In the genomic region with DNA sequence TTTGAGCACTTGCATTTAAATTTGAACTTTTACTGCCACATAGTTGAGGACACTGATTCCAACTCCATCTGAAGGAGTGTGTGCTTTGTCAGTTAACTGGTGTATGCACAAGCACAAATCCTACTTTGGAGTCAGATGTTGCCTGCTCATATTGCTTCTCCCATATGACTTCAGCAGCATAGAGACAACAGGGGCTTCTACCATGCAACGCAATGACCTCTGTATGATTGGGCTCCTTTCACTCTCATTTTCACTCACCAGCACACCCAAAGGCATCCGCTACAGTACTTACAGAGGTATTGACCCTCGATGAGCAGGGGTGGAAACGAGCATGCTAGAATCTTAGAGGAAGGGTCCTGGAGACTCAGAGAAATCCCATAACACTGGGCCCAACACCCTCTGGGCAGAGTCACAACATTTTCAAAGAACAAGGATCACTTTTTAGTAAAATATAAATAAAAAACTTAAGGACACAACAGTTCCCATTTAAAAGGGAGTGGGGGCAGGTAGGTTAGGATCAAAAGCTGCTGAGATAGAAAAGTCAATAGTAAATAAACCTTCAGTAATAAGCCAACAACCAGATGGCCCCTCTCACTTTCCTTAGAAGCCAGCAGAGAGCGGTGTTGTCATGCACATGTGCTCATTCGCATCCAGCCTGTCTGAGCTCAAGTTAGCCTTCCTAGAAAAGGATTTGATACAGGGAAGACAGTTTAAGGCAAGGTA, we compare ENCODE assay signal across 8 cellular contexts.
DNase-seq lines count a peak whose midpoint lies in the region; ATAC-seq, FAIRE-seq and TF ChIP-seq lines count a peak whose summit lies in the region.

No MANE protein-coding gene starts in this region.

- H3K79me2 ChIP-seq in mammary epithelial cell (ENCODE audit: insufficient read depth, low read length), result no peaks in the 10 kb centered on the region

- peak overlapping the region; percentile 43 for H3K27ac Mint-ChIP-seq in type B pancreatic cell

- ATAC-seq in GM18508 (IDR thresholded peaks at IDR 0.05; ENCODE audit: insufficient read depth, unreplicated experiment), result peak; percentile 73
- no peak for ATAC-seq in GM19324 (IDR thresholded peaks at IDR 0.05; ENCODE audit: low FRiP score, unreplicated experiment)

- H3K36me3 ChIP-seq in A673 (ENCODE audit: insufficient read depth, low read length, poor library complexity, severe bottlenecking) (no peaks in the 10 kb centered on the region), mammary epithelial cell (ENCODE audit: insufficient read depth, low read length) (no peaks in the 10 kb centered on the region), kidney (ENCODE audit: control insufficient read depth in 1 of 2, insufficient read depth in 2 of 2, low read length in 2 of 2) (no peaks in the 10 kb centered on the region)

- intact Hi-C loops in A673 (cut with micrococcal nuclease; ENCODE audit: unreplicated experiment) (loop anchor here (1.0 to 5.0 kb wide), 3 partner anchors 381 to 1096 kb away; no protein-coding TSS in a partner anchor), mammary epithelial cell (cut with micrococcal nuclease) (loop anchor here (1.0 to 10.0 kb wide), 4 partner anchors 701 to 1079 kb away; no protein-coding TSS in a partner anchor), kidney (cut with DNase I) (no loop called here)

- DNase-seq in A673 (ENCODE audit: low spot score) (peak; percentile 65), HPDE6-E6E7 (ENCODE audit: extremely low spot score) (peak; percentile 42), NCI-H774 (lab: John Stamatoyannopoulos, UW) (peak; percentile 58), mammary epithelial cell (peak; percentile 39), kidney (no peak), type B pancreatic cell (ENCODE audit: extremely low spot score, unreplicated experiment) (no peak)

- H3K4me1 ChIP-seq in A673 (ENCODE audit: insufficient read depth, low read length, poor library complexity, severe bottlenecking), result no peaks in the 10 kb centered on the region
- H3K4me1 ChIP-seq in mammary epithelial cell (ENCODE audit: insufficient read depth, low read length), result no peaks in the 10 kb centered on the region
- no peaks in the 10 kb centered on the region for H3K4me1 ChIP-seq in kidney (ENCODE audit: control insufficient read depth in 1 of 2, insufficient read depth in 1 of 2, low read depth in 1 of 2, low read length in 2 of 2)

- POLR2A ChIA-PET in A673 (lab: Charles Lee; ENCODE audit: low non-redundant PET), result no interaction called here

- TF ChIP-seq CTCF in A673 (conservative IDR thresholded peaks at IDR 0.05; ENCODE audit: low read depth, low read length), result peak; percentile 73
- TF ChIP-seq CTCF in mammary epithelial cell (conservative IDR thresholded peaks at IDR 0.05 in 1 of 2, IDR thresholded peaks at IDR 0.05 in 1 of 2; ENCODE audit: extremely low read depth in 1 of 2, insufficient read depth in 1 of 2, low read depth in 1 of 2, low read length in 2 of 2), result peak; percentile 61 to 74
- peak; percentile 68 for TF ChIP-seq CTCF in kidney (IDR thresholded peaks at IDR 0.05; ENCODE audit: borderline replicate concordance, extremely low read depth, insufficient read depth)
- peak; percentile 91 for TF ChIP-seq CTCF in type B pancreatic cell (conservative IDR thresholded peaks at IDR 0.05)

- peaks cover 11% of the 10 kb centered on the region for H3K27me3 Mint-ChIP-seq in type B pancreatic cell

- in situ Hi-C loops in mammary epithelial cell (cut with MboI; ENCODE audit: low sequenced_read_pairs in 2 of 2), result loop anchor here (25.0 kb wide), 2 partner anchors 821 to 846 kb away; no protein-coding TSS in a partner anchor

- H3K9ac ChIP-seq in mammary epithelial cell (ENCODE audit: insufficient read depth, low read length) (no peak overlapping the region), kidney (ENCODE audit: low read length in 2 of 2) (no peak overlapping the region)

- no peaks in the 10 kb centered on the region for H3K36me3 Mint-ChIP-seq in type B pancreatic cell

- peaks cover 12% of the 10 kb centered on the region for H3K27me3 ChIP-seq in A673 (replicated peaks; ENCODE audit: insufficient read depth, low read depth, low read length, poor library complexity)
- H3K27me3 ChIP-seq in mammary epithelial cell (ENCODE audit: insufficient read depth, low read length), result no peaks in the 10 kb centered on the region

- peak; percentile 50 for FAIRE-seq in kidney (lab: Jason Lieb, UNC)

- H3K9me3 Mint-ChIP-seq in type B pancreatic cell, result no peaks in the 10 kb centered on the region

- no peak overlapping the region for H2AFZ ChIP-seq in mammary epithelial cell (ENCODE audit: low read depth, low read length)

- 64% methylated on average over 6 of the region's 6 CpGs for WGBS in mammary epithelial cell (ENCODE audit: low coverage, missing lambda C conversion rate)

- CTCF ChIA-PET in A673 (lab: Charles Lee), result interaction anchor here (0.5 to 1.0 kb wide), 7 partner anchors 129 to 1095 kb away, joined by 3 to 7 read pairs (median 4); a partner anchor contains a TSS
- CTCF ChIA-PET in mammary epithelial cell (lab: Charles Lee; ENCODE audit: low non-redundant PET), result interaction anchor here (0.6 to 0.7 kb wide), 2 partner anchors 852 to 998 kb away, joined by 3 to 7 read pairs; no protein-coding TSS in a partner anchor

- H3K4me2 ChIP-seq in mammary epithelial cell (ENCODE audit: insufficient read depth, low read depth, low read length), result no peak overlapping the region

- no peak overlapping the region for H3K4me3 ChIP-seq in A673 (ENCODE audit: low read depth, low read length, poor library complexity, severe bottlenecking)
- no peak overlapping the region for H3K4me3 ChIP-seq in mammary epithelial cell (replicated peaks in 1 of 3; ENCODE audit: insufficient read depth in 1 of 3, low read depth in 2 of 3, low read length in 3 of 3)
- H3K4me3 ChIP-seq in kidney (ENCODE audit: low read length in 2 of 2), result no peak overlapping the region

- no TSS peak for BruUV-seq in A673 (replicated peaks; lab: Mats Ljungman, UMichigan)
- BruUV-seq in mammary epithelial cell (replicated peaks; lab: Mats Ljungman, UMichigan), result no TSS peak

- H3K4me1 Mint-ChIP-seq in type B pancreatic cell (ENCODE audit: unreplicated experiment), result no peaks in the 10 kb centered on the region

- H3K27ac ChIP-seq in A673 (ENCODE audit: low read depth, low read length, poor library complexity, severe bottlenecking) (no peak overlapping the region), mammary epithelial cell (ENCODE audit: insufficient read depth, low read depth, low read length) (no peak overlapping the region), kidney (ENCODE audit: low read depth in 2 of 2, low read length in 2 of 2) (no peak overlapping the region)

- dilution Hi-C loops in mammary epithelial cell (cut with HindIII; ENCODE audit: low sequenced_read_pairs), result no loop called here

- H3K9me3 ChIP-seq in A673 (ENCODE audit: low read depth, low read length, poor library complexity, severe bottlenecking), result no peaks in the 10 kb centered on the region
- H3K9me3 ChIP-seq in mammary epithelial cell (replicated peaks; ENCODE audit: insufficient read depth, low read length), result no peaks in the 10 kb centered on the region
- no peaks in the 10 kb centered on the region for H3K9me3 ChIP-seq in kidney (ENCODE audit: control insufficient read depth in 1 of 2, low read length in 2 of 2)

- H4K20me1 ChIP-seq in mammary epithelial cell (ENCODE audit: insufficient read depth, low read length), result no peaks in the 10 kb centered on the region

- H3K4me3 Mint-ChIP-seq in type B pancreatic cell, result no peak overlapping the region

Comparison
In these comparisons a context has a peak if more than half of its experiments do, and no peak if none do; other contexts are left out.
1. DNase-seq: peak in A673 (single experiment), HPDE6-E6E7 (single experiment), NCI-H774 (single experiment) and mammary epithelial cell (single experiment); none in kidney (single experiment) and type B pancreatic cell (single experiment).
2. Peak in every context shown above with its lines, with median percentiles within 50 percentile points of each other: CTCF ChIP-seq.